In genomic region chr10:68330852-68331454, GRCh38 we compare ENCODE assay signal across 8 cellular contexts. TPM values are rescaled to one million over a fixed set of nuclear protein-coding genes. Genes with fewer than 3 reads are reported as not detected.
DNase-seq lines count a peak whose midpoint lies in the region; ATAC-seq and TF ChIP-seq lines count a peak whose summit lies in the region.

No MANE protein-coding gene starts in this region.

- H3K4me3 Mint-ChIP-seq in activated naive CD8-positive, alpha-beta T cell = peak overlapping the region; percentile 100

- H3K4me3 ChIP-seq in right atrium auricular region (peak overlapping the region; percentile 89 to 94), retinal pigment epithelial cell (ENCODE audit: low read length) (peak overlapping the region; percentile 94)

- peak overlapping the region; percentile 100 for H3K27ac Mint-ChIP-seq in activated naive CD8-positive, alpha-beta T cell

- TF ChIP-seq CTCF in right atrium auricular region (IDR thresholded peaks at IDR 0.05) (no peak), retinal pigment epithelial cell (conservative IDR thresholded peaks at IDR 0.05; ENCODE audit: low read depth, low read length) (no peak)

- H3K27ac ChIP-seq in right atrium auricular region = peak overlapping the region; percentile 99

- H3K9me3 ChIP-seq in right atrium auricular region = no peaks in the 10 kb centered on the region

- peaks cover 3% of the 10 kb centered on the region for H3K9me3 Mint-ChIP-seq in activated naive CD8-positive, alpha-beta T cell (ENCODE audit: low read depth)

- H3K36me3 Mint-ChIP-seq in activated naive CD8-positive, alpha-beta T cell = peaks cover 15% of the 10 kb centered on the region

- no peaks in the 10 kb centered on the region for H3K27me3 Mint-ChIP-seq in activated naive CD8-positive, alpha-beta T cell

- peaks cover 0 to 30% of the 10 kb centered on the region in 2 donors for H3K4me1 ChIP-seq in right atrium auricular region

- no peaks in the 10 kb centered on the region for H3K27me3 ChIP-seq in right atrium auricular region

- DNase-seq in DMS53 (lab: John Stamatoyannopoulos, UW) = peak; percentile 72
- DNase-seq in NCI-H510A (lab: John Stamatoyannopoulos, UW) = peak; percentile 15
- peak; percentile 60 for DNase-seq in right atrium auricular region (ENCODE audit: low spot score)
- DNase-seq in retinal pigment epithelial cell (ENCODE audit: low read depth) = no peak
- DNase-seq in NK-92 treated with Interleukin-12 subunit alpha and Interleukin-12 subunit beta, amount 100 ng/mL, for 24 hours (lab: John Stamatoyannopoulos, UW) = no peak
- no peak for DNase-seq in OCI-M1 (lab: John Stamatoyannopoulos, UW)

- H3K36me3 ChIP-seq in right atrium auricular region = no peaks in the 10 kb centered on the region

- H3K4me1 Mint-ChIP-seq in activated naive CD8-positive, alpha-beta T cell (ENCODE audit: low read depth) = peaks cover 44% of the 10 kb centered on the region

- ATAC-seq in HG02973 (IDR thresholded peaks at IDR 0.05; ENCODE audit: unreplicated experiment) = no peak

RNA-seq across cellular contexts. Expression of gene HNRNPH3, which starts 0.9 kb away (rescaled TPM):
- total RNA-seq in right atrium auricular region = 10 to 100 TPM; 29.7 to 34.8 TPM

RNA-seq across cellular contexts. Expression of gene PBLD, which starts 1.8 kb away (rescaled TPM):
- total RNA-seq in right atrium auricular region = 1 to 10 TPM; 2.7 to 4.5 TPM

Comparison
In these comparisons a context has a peak if more than half of its experiments do, and no peak if none do; other contexts are left out.
1. DNase-seq: peak in DMS53 (single experiment), NCI-H510A (single experiment) and right atrium auricular region (single experiment); none in retinal pigment epithelial cell (single experiment), NK-92 treated with Interleukin-12 subunit alpha and Interleukin-12 subunit beta, amount 100 ng/mL, for 24 hours (single experiment) and OCI-M1 (single experiment).